In the genomic region with DNA sequence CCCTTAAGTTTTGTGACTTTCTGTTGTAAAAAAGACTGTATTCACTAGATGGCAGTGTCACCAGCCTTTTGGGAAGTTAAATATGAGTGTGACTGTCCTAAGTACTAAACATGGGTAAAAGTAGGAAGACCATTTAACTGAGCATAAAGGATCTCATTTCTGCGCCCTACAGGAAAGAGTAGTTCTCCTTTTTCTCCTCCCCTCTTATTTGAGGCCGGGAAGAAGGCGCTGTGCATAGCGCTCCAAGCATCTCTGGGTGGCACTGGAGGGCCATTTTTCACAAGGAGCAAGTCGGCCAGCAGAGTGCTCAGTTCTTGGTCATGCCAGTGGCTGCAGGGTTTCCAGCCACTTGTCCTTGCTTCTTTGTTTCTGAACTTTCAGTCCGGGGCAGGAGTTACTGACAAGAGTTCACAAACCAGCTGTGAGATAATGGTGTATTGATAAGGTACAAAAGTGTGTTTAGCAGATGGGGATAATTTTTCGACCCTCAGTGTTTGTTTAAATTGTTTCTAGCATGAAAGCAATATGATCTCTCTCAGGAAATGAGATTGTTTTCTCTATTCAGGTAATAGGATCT, we compare ENCODE assay signal across 8 cellular contexts.
A peak's percentile ranks its signal among the peaks of the same experiment; 100 is the strongest.
DNase-seq lines count a peak whose midpoint lies in the region; ATAC-seq and TF ChIP-seq lines count a peak whose summit lies in the region.

No MANE protein-coding gene starts in this region.

- no peak overlapping the region for H3K27ac ChIP-seq in CD4-positive, CD25-positive, alpha-beta regulatory T cell (ENCODE audit: insufficient read depth, low read length, poor library complexity, severe bottlenecking)
- H3K27ac ChIP-seq in foreskin keratinocyte: no peak overlapping the region

- H3K27me3 ChIP-seq in CD4-positive, CD25-positive, alpha-beta regulatory T cell (ENCODE audit: control insufficient read depth, insufficient read depth, low read length): no peaks in the 10 kb centered on the region
- no peaks in the 10 kb centered on the region for H3K27me3 ChIP-seq in foreskin keratinocyte

- no peaks in the 10 kb centered on the region for H3K9me3 ChIP-seq in CD4-positive, CD25-positive, alpha-beta regulatory T cell (ENCODE audit: control insufficient read depth in 2 of 2, low read length in 2 of 2)

- no peaks in the 10 kb centered on the region for H3K36me3 Mint-ChIP-seq in CD4-positive, CD25-positive, alpha-beta regulatory T cell
- no peaks in the 10 kb centered on the region for H3K36me3 Mint-ChIP-seq in activated T-cell treated with anti-CD3 and anti-CD28 coated beads, Interleukin-2, amount 50 U/mL, for 72 hours (ENCODE audit: insufficient read depth in 2 of 2)
- H3K36me3 Mint-ChIP-seq in nephron progenitor cell (ENCODE audit: low read depth): no peaks in the 10 kb centered on the region

- DNase-seq in CD4-positive, CD25-positive, alpha-beta regulatory T cell: peak in 2 of 3 donors; percentile 27 to 59
- DNase-seq in NCI-H82 (lab: John Stamatoyannopoulos, UW): peak; percentile 75
- DNase-seq in activated T-cell treated with anti-CD3 and anti-CD28 coated beads, Interleukin-2, amount 50 U/mL, for 72 hours: peak; percentile 26 to 45
- peak; percentile 39 to 64 for DNase-seq in foreskin keratinocyte
- peak; percentile 53 for DNase-seq in nephron progenitor cell
- no peak for DNase-seq in T-helper 9 cell

- no peaks in the 10 kb centered on the region for H3K9me3 Mint-ChIP-seq in CD4-positive, CD25-positive, alpha-beta regulatory T cell
- no peaks in the 10 kb centered on the region for H3K9me3 Mint-ChIP-seq in activated T-cell treated with anti-CD3 and anti-CD28 coated beads, Interleukin-2, amount 50 U/mL, for 72 hours
- H3K9me3 Mint-ChIP-seq in nephron progenitor cell: no peaks in the 10 kb centered on the region

- TF ChIP-seq CTCF in foreskin keratinocyte (conservative IDR thresholded peaks at IDR 0.05) (peak; percentile 94), nephron progenitor cell (IDR thresholded peaks at IDR 0.05) (peak; percentile 61)

- peak; percentile 37 to 40 for ATAC-seq in CD4-positive, CD25-positive, alpha-beta regulatory T cell (ENCODE audit: low read depth in 2 of 2)
- ATAC-seq in GM18909 (IDR thresholded peaks at IDR 0.05; ENCODE audit: poor library complexity, unreplicated experiment): peak; percentile 90
- ATAC-seq in HG03175 (IDR thresholded peaks at IDR 0.05; ENCODE audit: unreplicated experiment): peak; percentile 89
- ATAC-seq in activated T-cell treated with anti-CD3 and anti-CD28 coated beads, Interleukin-2, amount 50 U/mL, for 72 hours (replicated peaks in 1 of 2): peak; percentile 75 to 80
- ATAC-seq in foreskin keratinocyte: peak; percentile 86

- H3K4me3 ChIP-seq in CD4-positive, CD25-positive, alpha-beta regulatory T cell (ENCODE audit: low read depth, low read length): no peak overlapping the region

- H3K36me3 ChIP-seq in CD4-positive, CD25-positive, alpha-beta regulatory T cell (ENCODE audit: control insufficient read depth, insufficient read depth, low read length): no peaks in the 10 kb centered on the region

- peaks cover 0 to 6% (median 6%) of the 10 kb centered on the region in 4 donors for H3K4me1 Mint-ChIP-seq in CD4-positive, CD25-positive, alpha-beta regulatory T cell
- peaks cover 6% of the 10 kb centered on the region for H3K4me1 Mint-ChIP-seq in activated T-cell treated with anti-CD3 and anti-CD28 coated beads, Interleukin-2, amount 50 U/mL, for 72 hours (ENCODE audit: low read depth)
- peaks cover 35% of the 10 kb centered on the region for H3K4me1 Mint-ChIP-seq in nephron progenitor cell

- H3K27ac Mint-ChIP-seq in CD4-positive, CD25-positive, alpha-beta regulatory T cell: peak overlapping the region in 1 of 3 donors; percentile 30
- H3K27ac Mint-ChIP-seq in activated T-cell treated with anti-CD3 and anti-CD28 coated beads, Interleukin-2, amount 50 U/mL, for 72 hours: no peak overlapping the region
- H3K27ac Mint-ChIP-seq in nephron progenitor cell: no peak overlapping the region

- H3K27me3 Mint-ChIP-seq in CD4-positive, CD25-positive, alpha-beta regulatory T cell: peaks cover 15% of the 10 kb centered on the region
- no peaks in the 10 kb centered on the region for H3K27me3 Mint-ChIP-seq in activated T-cell treated with anti-CD3 and anti-CD28 coated beads, Interleukin-2, amount 50 U/mL, for 72 hours (ENCODE audit: low read depth)
- H3K27me3 Mint-ChIP-seq in nephron progenitor cell (ENCODE audit: low read depth, poor library complexity): peaks cover 2% of the 10 kb centered on the region

- no peaks in the 10 kb centered on the region for H3K4me1 ChIP-seq in CD4-positive, CD25-positive, alpha-beta regulatory T cell (ENCODE audit: control insufficient read depth, insufficient read depth, low read length, poor library complexity, severe bottlenecking)
- peaks cover 38% of the 10 kb centered on the region for H3K4me1 ChIP-seq in foreskin keratinocyte

- no peak overlapping the region for H3K4me3 Mint-ChIP-seq in CD4-positive, CD25-positive, alpha-beta regulatory T cell
- peak overlapping the region in 1 of 2 donors; percentile 24 for H3K4me3 Mint-ChIP-seq in activated T-cell treated with anti-CD3 and anti-CD28 coated beads, Interleukin-2, amount 50 U/mL, for 72 hours
- peak overlapping the region; percentile 6 for H3K4me3 Mint-ChIP-seq in nephron progenitor cell

Comparison
In these comparisons a context has a peak if more than half of its experiments do, and no peak if none do; other contexts are left out.
1. ATAC-seq: peak in every context shown above with its lines; median percentile 90 in GM18909; 89 in HG03175; 86 in foreskin keratinocyte; 78 in activated T-cell treated with anti-CD3 and anti-CD28 coated beads, Interleukin-2, amount 50 U/mL, for 72 hours; 38 in CD4-positive, CD25-positive, alpha-beta regulatory T cell.